9 cellular contexts compared by ENCODE assay signal in the genomic region with DNA sequence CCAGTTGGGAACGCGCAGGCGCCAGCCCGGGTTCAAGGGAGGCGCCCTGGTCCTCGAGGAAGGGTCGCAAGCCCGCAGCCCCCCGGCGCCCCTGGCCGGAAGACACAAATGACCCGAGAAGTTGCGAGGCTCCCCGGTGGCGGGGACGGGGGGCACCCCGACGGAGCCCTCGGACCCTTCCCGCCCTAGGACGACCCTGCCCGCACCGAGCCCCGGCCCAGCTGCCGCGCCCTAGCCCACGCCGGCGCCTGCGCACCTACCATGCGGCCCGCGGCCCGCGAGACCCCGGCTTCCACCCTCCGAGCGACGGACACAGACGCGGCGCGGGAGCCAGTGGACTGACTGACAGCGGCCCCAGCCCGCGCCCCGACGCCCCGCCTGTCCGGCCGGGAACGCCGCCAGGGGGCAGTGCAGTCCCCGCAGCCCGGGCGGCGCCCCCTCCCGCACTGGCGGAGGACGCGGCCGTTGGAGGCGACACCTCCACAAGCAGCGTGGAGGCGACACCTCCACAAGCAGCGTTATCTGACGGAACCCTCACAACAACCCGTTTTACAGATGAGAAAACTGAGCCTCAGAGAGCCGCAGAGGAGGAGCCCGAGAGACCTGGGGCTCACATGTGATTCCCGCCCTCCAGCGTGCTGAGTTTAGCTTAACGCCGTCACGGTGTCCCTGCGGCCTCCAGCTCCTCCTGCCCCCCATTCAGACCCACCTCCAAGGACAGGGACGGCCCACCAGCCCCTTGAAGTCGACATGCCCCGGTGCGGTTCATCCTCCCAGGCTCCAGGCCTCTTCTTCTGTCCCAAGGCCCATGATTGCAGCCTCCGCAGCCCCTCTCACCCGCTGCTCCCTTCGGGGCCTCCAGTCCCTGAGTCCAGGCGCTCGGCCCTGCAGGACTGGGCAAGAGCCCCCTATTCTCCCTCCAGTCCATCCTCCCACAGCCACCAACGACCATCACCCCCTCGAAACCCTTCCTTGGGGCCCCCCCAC. TPM values are rescaled to one million over a fixed set of nuclear protein-coding genes. Genes with fewer than 3 reads are reported as not detected.
A peak's percentile ranks its signal among the peaks of the same experiment; 100 is the strongest.
DNase-seq lines count a peak whose midpoint lies in the region; ATAC-seq, FAIRE-seq and TF ChIP-seq lines count a peak whose summit lies in the region.
"Had no signal": no experiment of that assay in that cellular context is flagged by ENCODE, and none has a peak within 500 bp of the region (broad histone marks: within the 10 kb centered on the region; RNA-seq: fewer than 3 reads in every experiment).

A gene with protein sequence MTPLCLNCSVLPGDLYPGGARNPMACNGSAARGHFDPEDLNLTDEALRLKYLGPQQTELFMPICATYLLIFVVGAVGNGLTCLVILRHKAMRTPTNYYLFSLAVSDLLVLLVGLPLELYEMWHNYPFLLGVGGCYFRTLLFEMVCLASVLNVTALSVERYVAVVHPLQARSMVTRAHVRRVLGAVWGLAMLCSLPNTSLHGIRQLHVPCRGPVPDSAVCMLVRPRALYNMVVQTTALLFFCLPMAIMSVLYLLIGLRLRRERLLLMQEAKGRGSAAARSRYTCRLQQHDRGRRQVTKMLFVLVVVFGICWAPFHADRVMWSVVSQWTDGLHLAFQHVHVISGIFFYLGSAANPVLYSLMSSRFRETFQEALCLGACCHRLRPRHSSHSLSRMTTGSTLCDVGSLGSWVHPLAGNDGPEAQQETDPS (minus strand): TSS at position 347 of the 987 bp plus-strand sequence. CDS start 84 bp downstream, at position 263.

- no peaks in the 10 kb centered on the region for H3K36me3 ChIP-seq in pancreas
- H3K36me3 ChIP-seq in tibial artery: no peaks in the 10 kb centered on the region

- peak within 1 kb of the TSS; percentile 55 for H3K4me3 Mint-ChIP-seq in activated T-cell treated with anti-CD3 and anti-CD28 coated beads, Interleukin-2, amount 50 U/mL, for 4 hours

- peak; percentile 92 to 95 for ATAC-seq in activated T-cell treated with anti-CD3 and anti-CD28 coated beads, Interleukin-2, amount 50 U/mL, for 4 hours
- ATAC-seq in pancreas (peak; percentile 85 to 94 (median 92)), GM18498 (IDR thresholded peaks at IDR 0.05; ENCODE audit: unreplicated experiment) (no peak)

- no peak for FAIRE-seq in pancreas (lab: Jason Lieb, UNC)
- FAIRE-seq: islet of Langerhans had no signal

- DNase-seq in NK-92 treated with Interleukin-12 subunit alpha and Interleukin-12 subunit beta, amount 100 ng/mL, for 24 hours (lab: John Stamatoyannopoulos, UW): peak; percentile 81
- DNase-seq in NK-92 (lab: John Stamatoyannopoulos, UW; ENCODE audit: unreplicated experiment) (no peak), NCI-H345 (lab: John Stamatoyannopoulos, UW) (peak; percentile 43), foreskin fibroblast (peak in 1 of 2 donors; percentile 60), pancreas (peak; percentile 46 to 90 (median 68)), tibial artery (peak; percentile 30 to 66)
- DNase-seq in activated T-cell treated with anti-CD3 and anti-CD28 coated beads, Interleukin-2, amount 50 U/mL, for 4 hours: peak; percentile 65

- H3K4me3 ChIP-seq in foreskin fibroblast (ENCODE audit: low read depth in 1 of 2, low read length in 2 of 2): no peak within 1 kb of the TSS
- peak within 1 kb of the TSS; percentile 2 to 71 (median 61) for H3K4me3 ChIP-seq in pancreas
- peak within 1 kb of the TSS; percentile 39 to 52 for H3K4me3 ChIP-seq in tibial artery

- H3K4me1 Mint-ChIP-seq in activated T-cell treated with anti-CD3 and anti-CD28 coated beads, Interleukin-2, amount 50 U/mL, for 4 hours (ENCODE audit: low read depth): peaks cover 32% of the 10 kb centered on the region

- no peaks in the 10 kb centered on the region for H3K9me3 ChIP-seq in pancreas
- no peaks in the 10 kb centered on the region for H3K9me3 ChIP-seq in tibial artery

- WGBS in pancreas, 2 donors: 13 to 19% methylated on average over 65 to 87 of the region's 87 CpGs

- intact Hi-C loops in pancreas (cut with DNase I): no loop called here
- intact Hi-C loops in tibial artery (cut with DNase I; ENCODE audit: low total_unique reads): loop anchor here (2.0 kb wide), 1 partner anchor 28 kb away; no protein-coding TSS in a partner anchor

- no peaks in the 10 kb centered on the region for H3K27me3 ChIP-seq in pancreas
- peaks cover 0 to 6% of the 10 kb centered on the region in 2 donors for H3K27me3 ChIP-seq in tibial artery

- no peaks in the 10 kb centered on the region for H3K36me3 Mint-ChIP-seq in activated T-cell treated with anti-CD3 and anti-CD28 coated beads, Interleukin-2, amount 50 U/mL, for 4 hours (ENCODE audit: insufficient read depth)

- H3K27ac ChIP-seq in pancreas: no peak within 1 kb of the TSS
- H3K27ac ChIP-seq in tibial artery: peak within 1 kb of the TSS in 1 of 2 donors; percentile 30

- no peaks in the 10 kb centered on the region for H3K4me1 ChIP-seq in pancreas
- H3K4me1 ChIP-seq in tibial artery: peaks cover 0 to 10% (median 9%) of the 10 kb centered on the region in 4 donors

- H3K9me3 Mint-ChIP-seq in activated T-cell treated with anti-CD3 and anti-CD28 coated beads, Interleukin-2, amount 50 U/mL, for 4 hours: no peaks in the 10 kb centered on the region

- peaks cover 17% of the 10 kb centered on the region for H3K27me3 Mint-ChIP-seq in activated T-cell treated with anti-CD3 and anti-CD28 coated beads, Interleukin-2, amount 50 U/mL, for 4 hours (ENCODE audit: low read depth)

- TF ChIP-seq CTCF in foreskin fibroblast (IDR thresholded peaks at IDR 0.05; ENCODE audit: low read depth, low read length) (peak; percentile 42), pancreas (IDR thresholded peaks at IDR 0.05) (peak; percentile 82 to 86 (median 85)), tibial artery (IDR thresholded peaks at IDR 0.05) (peak; percentile 79 to 83)

RNA-seq across cellular contexts. Expression of the gene that starts here (rescaled TPM):
- under 1 TPM in 1 of 3 donors, not detected in 2; 0.08 TPM for total RNA-seq in activated T-cell treated with anti-CD3 and anti-CD28 coated beads, Interleukin-2, amount 50 U/mL, for 4 hours
- total RNA-seq in pancreas: 1 to 10 TPM in 2 of 6 donors, under 1 TPM in 4; 0.38 to 2.1 (median 0.89) TPM
- polyA plus RNA-seq in pancreas: 1 to 10 TPM in 1 of 2 donors, under 1 TPM in 1; 0.73 to 1.3 TPM

Comparison
In these comparisons a context has a peak if more than half of its experiments do, and no peak if none do; other contexts are left out.
1. Peak in DNase-seq and ATAC-seq in activated T-cell treated with anti-CD3 and anti-CD28 coated beads, Interleukin-2, amount 50 U/mL, for 4 hours; RNA of the gene not detected or under 1 TPM.
2. H3K4me3 ChIP-seq: peak in pancreas (4 of 4) and tibial artery (2 of 2); none in foreskin fibroblast (0 of 2).
3. Peak in every context shown above with its lines, with median percentiles within 50 percentile points of each other: CTCF ChIP-seq.